In the genomic region with DNA sequence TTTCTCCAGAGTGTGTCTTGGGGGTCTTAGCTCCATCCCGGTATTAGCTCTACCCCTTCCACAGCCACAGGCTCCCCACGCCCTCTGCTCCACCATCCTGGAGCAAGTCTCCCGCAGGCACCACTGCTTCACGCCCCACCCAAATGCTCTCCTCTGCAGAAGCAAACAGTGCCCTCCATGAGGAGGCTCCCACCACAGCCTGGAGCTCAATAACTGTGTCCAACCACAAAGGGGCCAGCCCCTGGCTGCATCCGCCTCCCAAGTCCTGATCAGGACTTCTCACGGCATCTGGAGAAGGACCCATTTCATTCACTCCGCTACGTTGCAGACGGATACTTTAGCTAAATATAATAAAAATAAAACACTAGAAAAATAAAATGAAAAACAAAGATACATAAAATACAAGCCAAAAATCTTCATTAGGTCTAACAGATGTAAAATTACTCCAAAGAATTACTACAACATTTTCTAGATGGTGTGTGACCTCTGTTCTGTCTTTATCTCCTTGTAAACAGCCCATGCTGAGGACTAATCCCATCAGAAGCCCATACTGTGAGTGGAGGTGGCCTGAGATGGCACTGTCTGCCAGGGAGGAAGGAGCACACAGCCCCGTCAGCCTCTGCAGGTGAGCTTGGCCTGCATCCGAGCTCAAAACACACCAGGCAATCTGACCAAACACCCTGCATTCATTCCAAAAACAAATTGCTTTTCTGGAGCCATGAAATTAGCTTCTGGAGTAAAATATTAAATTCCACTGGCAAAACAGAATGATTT, we compare ENCODE assay signal across 22 cellular contexts.
DNase-seq lines count a peak whose midpoint lies in the region; ATAC-seq and TF ChIP-seq lines count a peak whose summit lies in the region.
"Had no signal": no experiment of that assay in that cellular context is flagged by ENCODE, and none has a peak within 500 bp of the region (broad histone marks: within the 10 kb centered on the region; RNA-seq: fewer than 3 reads in every experiment).

No MANE protein-coding gene starts in this region.

- no peak overlapping the region for H3K4me3 Mint-ChIP-seq in endodermal cell
- no peak overlapping the region for H3K4me3 Mint-ChIP-seq in nephron progenitor cell
- no peak overlapping the region for H3K4me3 Mint-ChIP-seq in type B pancreatic cell
- H3K4me3 Mint-ChIP-seq: CD4-positive, alpha-beta T cell had no signal

- H3K9me3 ChIP-seq in HEK293 (ENCODE audit: control insufficient read depth, insufficient read depth, low read depth, low read length) (no peaks in the 10 kb centered on the region), endodermal cell (ENCODE audit: control insufficient read depth, low read length) (no peaks in the 10 kb centered on the region)
- H3K9me3 ChIP-seq: BE2C, HAP-1, SJSA1 had no signal

- H3K27ac ChIP-seq in HEK293 (ENCODE audit: extremely low read depth, low read depth, low read length) (no peak overlapping the region), endodermal cell (ENCODE audit: low read depth, low read length) (no peak overlapping the region)
- H3K27ac ChIP-seq: GM23248, SJSA1 had no signal

- H3K27me3 Mint-ChIP-seq in endodermal cell (ENCODE audit: insufficient read depth) = peaks cover 18% of the 10 kb centered on the region
- peaks cover 9% of the 10 kb centered on the region for H3K27me3 Mint-ChIP-seq in nephron progenitor cell (ENCODE audit: low read depth, poor library complexity)
- peaks cover 9% of the 10 kb centered on the region for H3K27me3 Mint-ChIP-seq in type B pancreatic cell
- H3K27me3 Mint-ChIP-seq: CD4-positive, alpha-beta T cell had no signal

- POLR2A ChIA-PET in HEK293 (lab: Yijun Ruan, JAX) = no interaction called here

- no peak overlapping the region for H3K9ac ChIP-seq in endodermal cell (ENCODE audit: extremely low read depth, low read length, poor library complexity, severe bottlenecking)
- H3K9ac ChIP-seq: GM23248 had no signal

- H3K36me3 Mint-ChIP-seq in endodermal cell (ENCODE audit: low read depth) (no peaks in the 10 kb centered on the region), nephron progenitor cell (ENCODE audit: low read depth) (no peaks in the 10 kb centered on the region), type B pancreatic cell (no peaks in the 10 kb centered on the region)

- H3K9me3 Mint-ChIP-seq in endodermal cell (peaks cover 2% of the 10 kb centered on the region), nephron progenitor cell (peaks cover 7% of the 10 kb centered on the region), type B pancreatic cell (peaks cover 4% of the 10 kb centered on the region)
- H3K9me3 Mint-ChIP-seq: CD4-positive, alpha-beta T cell had no signal

- DNase-seq in endodermal cell = peak; percentile 62
- no peak for DNase-seq in nephron progenitor cell
- no peak for DNase-seq in type B pancreatic cell (ENCODE audit: extremely low spot score, unreplicated experiment)
- DNase-seq in NCI-H2081 treated with DMSO at 0.1 percent for 48 hours (lab: John Stamatoyannopoulos, UW) = no peak
- DNase-seq in HT-29 (ENCODE audit: low spot score) = no peak
- DNase-seq: BE2C; CD4-positive, alpha-beta T cell; COR-L47; DMS79; GM23248; KG1; NCI-H1092; NCI-H1436; NCI-H2029 treated with DMSO at 0.1 percent for 48 hours; NCI-H2171 treated with DMSO at 0.1 percent for 48 hours; NCI-H524 treated with DMSO at 0.1 percent for 48 hours; NCI-H82; OCI-M1 had no signal

- peaks cover 11% of the 10 kb centered on the region for H3K27me3 ChIP-seq in endodermal cell (ENCODE audit: control insufficient read depth, insufficient read depth, low read length, poor library complexity, severe bottlenecking)
- H3K27me3 ChIP-seq: BE2C, SJSA1 had no signal

- CTCF ChIA-PET in HEK293 (lab: Yijun Ruan, JAX) = interaction anchor here (0.6 kb wide), 1 partner anchor 1703 kb away, joined by 4 read pairs; no protein-coding TSS in a partner anchor

- H3K27ac Mint-ChIP-seq in endodermal cell (no peak overlapping the region), nephron progenitor cell (peak overlapping the region; percentile 61), type B pancreatic cell (peak overlapping the region; percentile 41)
- H3K27ac Mint-ChIP-seq: CD4-positive, alpha-beta T cell had no signal

- H3K4me1 Mint-ChIP-seq in endodermal cell (peaks cover 18% of the 10 kb centered on the region), nephron progenitor cell (peaks cover 14% of the 10 kb centered on the region), type B pancreatic cell (ENCODE audit: unreplicated experiment) (peaks cover 9% of the 10 kb centered on the region)

- ATAC-seq in GM19395 (IDR thresholded peaks at IDR 0.05; ENCODE audit: unreplicated experiment) = no peak

- 89 to 100% methylated on average over 1 to 9 of the region's 11 CpGs for WGBS in endodermal cell (ENCODE audit: insufficient coverage in 1 of 2, insufficient read length in 1 of 2), 2 experiments

- H3K36me3 ChIP-seq in HEK293 (ENCODE audit: control insufficient read depth in 2 of 2, insufficient read depth in 1 of 2, low read length in 2 of 2) (no peaks in the 10 kb centered on the region), endodermal cell (ENCODE audit: control insufficient read depth, insufficient read depth, low read length) (no peaks in the 10 kb centered on the region)
- H3K36me3 ChIP-seq: BE2C, HAP-1, SJSA1 had no signal

- H3K4me3 ChIP-seq in HEK293 (ENCODE audit: low read depth, low read length) = no peak overlapping the region
- H3K4me3 ChIP-seq in endodermal cell (ENCODE audit: low read length) = no peak overlapping the region
- H3K4me3 ChIP-seq: GM23248, HAP-1, SJSA1 had no signal

- H3K4me1 ChIP-seq in HEK293 (ENCODE audit: control insufficient read depth, insufficient read depth, low read length) = no peaks in the 10 kb centered on the region
- no peaks in the 10 kb centered on the region for H3K4me1 ChIP-seq in endodermal cell (ENCODE audit: control insufficient read depth, insufficient read depth, low read length)
- H3K4me1 ChIP-seq: BE2C, HAP-1, SJSA1 had no signal

- TF ChIP-seq CTCF in HEK293 (tag by site-specific recombination; IDR thresholded peaks at IDR 0.05) (no peak), endodermal cell (conservative IDR thresholded peaks at IDR 0.05) (no peak), nephron progenitor cell (IDR thresholded peaks at IDR 0.05) (no peak), type B pancreatic cell (conservative IDR thresholded peaks at IDR 0.05) (no peak)

TF ChIP-seq in HEK293, 187 proteins besides CTCF, POLR2A, EP300 and RAD21:
- TF ChIP-seq ZIC2 (tag by site-specific recombination; IDR thresholded peaks at IDR 0.05) = peak; percentile 59
- no peak for TF ChIP-seq ZNF549 (tag by site-specific recombination; IDR thresholded peaks at IDR 0.05)
